17 cellular contexts compared by ENCODE assay signal in genomic region chr5:39093351-39093749, GRCh38. TPM values are rescaled to one million over a fixed set of nuclear protein-coding genes. Genes with fewer than 3 reads are reported as not detected.
DNase-seq lines count a peak whose midpoint lies in the region; FAIRE-seq and TF ChIP-seq lines count a peak whose summit lies in the region.
"Had no signal": no experiment of that assay in that cellular context is flagged by ENCODE, and none has a peak within 500 bp of the region (broad histone marks: within the 10 kb centered on the region; RNA-seq: fewer than 3 reads in every experiment).

No MANE protein-coding gene starts in this region.

- dilution Hi-C loops in endothelial cell of umbilical vein (cut with MboI; ENCODE audit: extremely low pct_ligation_motif_present, low sequenced_read_pairs), result no loop called here

- H3K27me3 ChIP-seq in endothelial cell of umbilical vein (ENCODE audit: control insufficient read depth in 2 of 2, insufficient read depth in 2 of 2, low read length in 2 of 2), result no peaks in the 10 kb centered on the region
- H3K27me3 ChIP-seq in MG63, result no peaks in the 10 kb centered on the region
- H3K27me3 ChIP-seq: sigmoid colon had no signal

- no peaks in the 10 kb centered on the region for H3K36me3 ChIP-seq in endothelial cell of umbilical vein (ENCODE audit: control insufficient read depth in 2 of 2, extremely low read depth in 1 of 2, insufficient read depth in 2 of 2, low read length in 2 of 2)
- H3K36me3 ChIP-seq in MG63, result no peaks in the 10 kb centered on the region
- H3K36me3 ChIP-seq: BE2C, sigmoid colon had no signal

- no peaks in the 10 kb centered on the region for H3K9me3 ChIP-seq in endothelial cell of umbilical vein (replicated peaks; ENCODE audit: control insufficient read depth, insufficient read depth, low read length)
- peaks cover 16% of the 10 kb centered on the region for H3K9me3 ChIP-seq in MG63
- H3K9me3 ChIP-seq: BE2C had no signal

- H3K27ac ChIP-seq in endothelial cell of umbilical vein (ENCODE audit: insufficient read depth, low read depth, low read length), result peak overlapping the region; percentile 79
- H3K27ac ChIP-seq: sigmoid colon, VCaP had no signal

- CTCF ChIA-PET in endothelial cell of umbilical vein (lab: Charles Lee), result interaction anchor here (0.6 kb wide), 1 partner anchor 99 kb away, joined by 3 read pairs; no protein-coding TSS in a partner anchor

- POLR2A ChIA-PET in endothelial cell of umbilical vein (lab: Charles Lee), result no interaction called here

- H3K9me1 ChIP-seq in endothelial cell of umbilical vein (replicated peaks; ENCODE audit: control insufficient read depth, extremely low read depth, insufficient read depth, low read length), result no peaks in the 10 kb centered on the region

- H4K20me1 ChIP-seq in endothelial cell of umbilical vein (replicated peaks; ENCODE audit: control insufficient read depth, extremely low read depth, insufficient read depth, low read length), result no peaks in the 10 kb centered on the region

- H3K4me3 ChIP-seq in endothelial cell of umbilical vein (replicated peaks in 1 of 3; ENCODE audit: insufficient read depth in 1 of 3, low read depth in 1 of 3, low read length in 3 of 3), result no peak overlapping the region
- no peak overlapping the region for H3K4me3 ChIP-seq in retinal pigment epithelial cell (ENCODE audit: low read length)
- H3K4me3 ChIP-seq in MG63, result no peak overlapping the region
- H3K4me3 ChIP-seq: GM12878, sigmoid colon had no signal

- peaks cover 17% of the 10 kb centered on the region for H3K4me1 ChIP-seq in endothelial cell of umbilical vein (ENCODE audit: control insufficient read depth, extremely low read depth, insufficient read depth, low read length)
- H3K4me1 ChIP-seq: BE2C had no signal

- TF ChIP-seq CTCF in endothelial cell of umbilical vein (IDR thresholded peaks at IDR 0.05; ENCODE audit: extremely low read depth in 1 of 2, insufficient read depth in 1 of 2, low read depth in 1 of 2, low read length in 2 of 2), result no peak
- no peak for TF ChIP-seq CTCF in retinal pigment epithelial cell (conservative IDR thresholded peaks at IDR 0.05; ENCODE audit: low read depth, low read length)

- FAIRE-seq in endothelial cell of umbilical vein (lab: Jason Lieb, UNC) (no peak), GM19239 (lab: Jason Lieb, UNC) (no peak)
- FAIRE-seq: GM12878 had no signal

- TF ChIP-seq POLR2A in endothelial cell of umbilical vein (IDR thresholded peaks at IDR 0.05; ENCODE audit: low read depth, low read length), result no peak

- BruUV-seq in endothelial cell of umbilical vein (replicated peaks; lab: Mats Ljungman, UMichigan), result no TSS peak

- H3K9ac ChIP-seq in endothelial cell of umbilical vein (replicated peaks; ENCODE audit: extremely low read depth, insufficient read depth, low read length), result no peak overlapping the region

- no peak overlapping the region for H2AFZ ChIP-seq in endothelial cell of umbilical vein (ENCODE audit: low read depth, low read length)

- H3K79me2 ChIP-seq in endothelial cell of umbilical vein (ENCODE audit: control insufficient read depth, insufficient read depth, low read length), result no peaks in the 10 kb centered on the region

- peak; percentile 74 for DNase-seq in ELR (ENCODE audit: low read depth)
- DNase-seq in M059J (ENCODE audit: low read depth), result peak; percentile 37
- DNase-seq in endothelial cell of umbilical vein (ENCODE audit: low read depth, low spot score), result peak; percentile 63
- DNase-seq in retinal pigment epithelial cell (ENCODE audit: low read depth), result peak; percentile 83
- no peak for DNase-seq in GM19239 (ENCODE audit: insufficient read length, low spot score)
- no peak for DNase-seq in MG63
- no peak for DNase-seq in NCI-H1092 treated with DMSO at 0.1 percent for 48 hours (lab: John Stamatoyannopoulos, UW)
- DNase-seq: activated CD4-positive, alpha-beta memory T cell treated with anti-CD3 and anti-CD28 coated beads for 36 hours; activated T-cell treated with anti-CD3 and anti-CD28 coated beads, Interleukin-2, amount 50 U/mL, for 48 hours; BE2C; erythroblast; GDM1; NCI-H1930; NCI-H446 treated with DMSO at 0.1 percent for 48 hours; sigmoid colon had no signal

- intact Hi-C loops in endothelial cell of umbilical vein (cut with micrococcal nuclease), result loop anchor here (1.0 kb wide), 1 partner anchor 8 kb away; no protein-coding TSS in a partner anchor

- peak overlapping the region; percentile 64 for H3K4me2 ChIP-seq in endothelial cell of umbilical vein (ENCODE audit: insufficient read depth, low read length)

TF ChIP-seq in endothelial cell of umbilical vein, 7 proteins besides CTCF, POLR2A, EP300 and RAD21:
- TF ChIP-seq EZH2 (IDR thresholded peaks at IDR 0.05; ENCODE audit: borderline replicate concordance, low read depth, low read length, severe bottlenecking), result no peak
- no peak for TF ChIP-seq POLR2AphosphoS5 (IDR thresholded peaks at IDR 0.05; ENCODE audit: insufficient read depth, low read depth, low read length)
- no peak for TF ChIP-seq MYC (IDR thresholded peaks at IDR 0.05; ENCODE audit: low read depth, low read length)
- TF ChIP-seq JUN (IDR thresholded peaks at IDR 0.05; ENCODE audit: borderline replicate concordance, insufficient read depth, insufficient read length, low read depth), result peak; percentile 50
- no peak for TF ChIP-seq GATA2 (IDR thresholded peaks at IDR 0.05; ENCODE audit: insufficient read depth, insufficient read length, low read depth, low read length)
- peak; percentile 70 for TF ChIP-seq FOS (IDR thresholded peaks at IDR 0.05; ENCODE audit: borderline replicate concordance, insufficient read depth, low read length)

RNA-seq across cellular contexts. Expression of gene RICTOR, which starts 19.2 kb away (rescaled TPM):
- total RNA-seq in M059J (2014; rRNA removed; shearing (Covaris generic)), result 16.9 and 17.4 TPM in 2 replicates
- 38.0 and 39.5 TPM in 2 replicates for total RNA-seq in endothelial cell of umbilical vein
- 7.0 and 9.2 TPM in 2 replicates for polyA plus RNA-seq in endothelial cell of umbilical vein
- 2.8 and 2.9 TPM in 2 replicates for polyA plus RNA-seq in endothelial cell of umbilical vein (2011; cell fraction: cytosol; rRNA removed)
- 41.6 and 47.1 TPM in 2 replicates for polyA plus RNA-seq in endothelial cell of umbilical vein (2011; cell fraction: nucleus; rRNA removed)
- polyA plus RNA-seq in endothelial cell of umbilical vein (2012), result 7.2 and 10.1 TPM in 2 replicates
- 60.0 and 66.7 TPM in 2 replicates for polyA minus RNA-seq in endothelial cell of umbilical vein
- polyA minus RNA-seq in endothelial cell of umbilical vein (2011; cell fraction: cytosol; rRNA and poly(A)+ RNA removed), result 27.1 TPM
- 112 and 187 TPM in 2 replicates for polyA minus RNA-seq in endothelial cell of umbilical vein (2011; cell fraction: nucleus; rRNA and poly(A)+ RNA removed)
- 13.1 and 15.6 TPM in 2 replicates for total RNA-seq in MG63 (2014; rRNA removed; shearing (Covaris generic); ENCODE audit: low replicate concordance)

Comparison
In these comparisons a context has a peak if more than half of its experiments do, and no peak if none do; other contexts are left out.
1. DNase-seq: peak in ELR (single experiment), M059J (single experiment), endothelial cell of umbilical vein (single experiment) and retinal pigment epithelial cell (single experiment); none in GM19239 (single experiment), MG63 (single experiment) and NCI-H1092 treated with DMSO at 0.1 percent for 48 hours (single experiment).